16 cellular contexts compared by ENCODE assay signal in the genomic region with DNA sequence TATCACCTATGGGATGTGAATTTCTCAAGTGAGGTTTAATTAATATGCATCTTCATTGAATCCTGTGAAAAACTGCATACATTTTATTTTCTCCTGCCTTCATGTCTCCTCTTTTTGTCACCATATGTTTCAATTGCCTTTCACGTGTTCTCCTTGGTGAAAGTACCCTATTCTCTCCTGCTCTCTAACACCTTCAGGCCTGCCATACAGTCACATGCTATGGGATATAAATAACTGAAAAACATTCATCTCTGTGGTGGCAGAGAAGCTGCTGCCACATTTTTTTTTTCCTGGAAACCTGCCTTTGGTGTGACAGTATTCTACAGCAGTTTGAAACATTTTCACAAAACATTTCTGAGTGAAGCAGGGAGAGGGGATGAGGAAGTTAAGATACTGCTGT. TPM values are rescaled to one million over a fixed set of nuclear protein-coding genes. Genes with fewer than 3 reads are reported as not detected.
DNase-seq lines count a peak whose midpoint lies in the region; ATAC-seq and TF ChIP-seq lines count a peak whose summit lies in the region.
"Had no signal": no experiment of that assay in that cellular context is flagged by ENCODE, and none has a peak within 500 bp of the region (broad histone marks: within the 10 kb centered on the region; RNA-seq: fewer than 3 reads in every experiment).

No MANE protein-coding gene starts in this region.

- no peaks in the 10 kb centered on the region for H3K9me3 Mint-ChIP-seq in effector memory CD8-positive, alpha-beta T cell
- H3K9me3 Mint-ChIP-seq in activated CD8-positive, alpha-beta T cell treated with anti-CD3 and anti-CD28 coated beads, Interleukin-2, amount 10 ng/mL, durations not matched to agents 7 days and 5 days (ENCODE audit: insufficient read depth) = no peaks in the 10 kb centered on the region
- H3K9me3 Mint-ChIP-seq: CD8-positive, alpha-beta T cell had no signal

- peaks cover 0 to 12% (median 0%) of the 10 kb centered on the region in 12 donors for H3K4me1 ChIP-seq in heart left ventricle
- H3K4me1 ChIP-seq in gastrocnemius medialis = peaks cover 10% of the 10 kb centered on the region in 2 donors
- no peaks in the 10 kb centered on the region for H3K4me1 ChIP-seq in right lobe of liver

- H3K4me3 Mint-ChIP-seq in effector memory CD8-positive, alpha-beta T cell = no peak overlapping the region
- no peak overlapping the region for H3K4me3 Mint-ChIP-seq in activated CD8-positive, alpha-beta T cell treated with anti-CD3 and anti-CD28 coated beads, Interleukin-2, amount 10 ng/mL, durations not matched to agents 7 days and 5 days
- H3K4me3 Mint-ChIP-seq: B cell; CD8-positive, alpha-beta T cell had no signal

- H3K4me1 Mint-ChIP-seq in effector memory CD8-positive, alpha-beta T cell (ENCODE audit: low read depth in 2 of 2) = no peaks in the 10 kb centered on the region
- H3K4me1 Mint-ChIP-seq in activated CD8-positive, alpha-beta T cell treated with anti-CD3 and anti-CD28 coated beads, Interleukin-2, amount 10 ng/mL, durations not matched to agents 7 days and 5 days (ENCODE audit: low read depth) = no peaks in the 10 kb centered on the region
- H3K4me1 Mint-ChIP-seq: B cell had no signal

- TF ChIP-seq POLR2A in heart left ventricle (IDR thresholded peaks at IDR 0.05) = no peak
- TF ChIP-seq POLR2A in gastrocnemius medialis (IDR thresholded peaks at IDR 0.05) = no peak
- no peak for TF ChIP-seq POLR2A in right lobe of liver (IDR thresholded peaks at IDR 0.05)

- TF ChIP-seq CTCF in heart left ventricle (IDR thresholded peaks at IDR 0.05) = no peak
- no peak for TF ChIP-seq CTCF in gastrocnemius medialis (IDR thresholded peaks at IDR 0.05 in 4 of 5, conservative IDR thresholded peaks at IDR 0.05 in 1 of 5)
- TF ChIP-seq CTCF in right lobe of liver (IDR thresholded peaks at IDR 0.05) = no peak

- CTCF ChIA-PET in activated CD8-positive, alpha-beta T cell treated with anti-CD3 and anti-CD28 coated beads, Interleukin-2, amount 10 ng/mL, durations not matched to agents 7 days and 5 days (lab: Charles Lee) = no interaction called here

- H3K36me3 ChIP-seq in heart left ventricle (no peaks in the 10 kb centered on the region), gastrocnemius medialis (no peaks in the 10 kb centered on the region), right lobe of liver (no peaks in the 10 kb centered on the region)
- H3K36me3 ChIP-seq: BLaER1 treated with 17β-estradiol and CSF1 and Interleukin-3, amounts not matched to agents 10 nM and 100 nM; HAP-1 had no signal

- H3K27ac ChIP-seq in heart left ventricle = peak overlapping the region in 4 of 12 donors; percentile 16 to 74 (median 42)
- H3K27ac ChIP-seq in gastrocnemius medialis = no peak overlapping the region
- H3K27ac ChIP-seq in right lobe of liver = no peak overlapping the region
- H3K27ac ChIP-seq: BLaER1 treated with 17β-estradiol and CSF1 and Interleukin-3, amounts not matched to agents 10 nM and 100 nM had no signal

- no peak overlapping the region for H3K27ac Mint-ChIP-seq in effector memory CD8-positive, alpha-beta T cell
- H3K27ac Mint-ChIP-seq in activated CD8-positive, alpha-beta T cell treated with anti-CD3 and anti-CD28 coated beads, Interleukin-2, amount 10 ng/mL, durations not matched to agents 7 days and 5 days = no peak overlapping the region
- H3K27ac Mint-ChIP-seq: B cell; CD8-positive, alpha-beta T cell had no signal

- DNase-seq in OCI-M1 (lab: John Stamatoyannopoulos, UW) (peak; percentile 21), heart left ventricle (no peak), left ventricle myocardium superior (no peak), gastrocnemius medialis (no peak), right lobe of liver (no peak)
- DNase-seq in effector memory CD8-positive, alpha-beta T cell = no peak
- DNase-seq in activated CD8-positive, alpha-beta T cell treated with anti-CD3 and anti-CD28 coated beads, Interleukin-2, amount 10 ng/mL, durations not matched to agents 7 days and 5 days = no peak
- DNase-seq: Calu3; CD8-positive, alpha-beta T cell; DMS53; DND-41; EL had no signal

- intact Hi-C loops in heart left ventricle (cut with DNase I) = no loop called here
- intact Hi-C loops in left ventricle myocardium superior (cut with micrococcal nuclease) = no loop called here
- intact Hi-C loops in gastrocnemius medialis (cut with DNase I; ENCODE audit: low total_unique reads) = no loop called here
- intact Hi-C loops in right lobe of liver (cut with DNase I) = no loop called here

- no peaks in the 10 kb centered on the region for H3K27me3 ChIP-seq in heart left ventricle
- H3K27me3 ChIP-seq in gastrocnemius medialis = no peaks in the 10 kb centered on the region
- no peaks in the 10 kb centered on the region for H3K27me3 ChIP-seq in right lobe of liver
- H3K27me3 ChIP-seq: BLaER1 treated with 17β-estradiol and CSF1 and Interleukin-3, amounts not matched to agents 10 nM and 100 nM had no signal

- no peaks in the 10 kb centered on the region for H3K36me3 Mint-ChIP-seq in effector memory CD8-positive, alpha-beta T cell (ENCODE audit: insufficient read depth)
- no peaks in the 10 kb centered on the region for H3K36me3 Mint-ChIP-seq in activated CD8-positive, alpha-beta T cell treated with anti-CD3 and anti-CD28 coated beads, Interleukin-2, amount 10 ng/mL, durations not matched to agents 7 days and 5 days (ENCODE audit: low read depth)
- H3K36me3 Mint-ChIP-seq: CD8-positive, alpha-beta T cell had no signal

- H3K9me3 ChIP-seq in heart left ventricle (no peaks in the 10 kb centered on the region), gastrocnemius medialis (no peaks in the 10 kb centered on the region), right lobe of liver (no peaks in the 10 kb centered on the region)
- H3K9me3 ChIP-seq: BLaER1 treated with 17β-estradiol and CSF1 and Interleukin-3, amounts not matched to agents 10 nM and 100 nM; HAP-1 had no signal

- 35 to 52% (median 43%) methylated on average over 1 of the region's 1 CpG for WGBS in heart left ventricle, 4 donors
- WGBS in right lobe of liver (ENCODE audit: insufficient coverage, low coverage, low lambda C conversion rate, missing lambda C conversion rate) = 70% methylated on average over 1 of the region's 1 CpG

- in situ Hi-C loops in gastrocnemius medialis (cut with MboI; ENCODE audit: low sequenced_read_pairs in 4 of 4) = no loop called here

- ATAC-seq in heart left ventricle (peak; percentile 71 to 86 (median 84)), left ventricle myocardium superior (peak; percentile 95), gastrocnemius medialis (peak; percentile 41 to 86), right lobe of liver (no peak)
- ATAC-seq in effector memory CD8-positive, alpha-beta T cell (replicated peaks) = no peak
- ATAC-seq in activated CD8-positive, alpha-beta T cell treated with anti-CD3 and anti-CD28 coated beads, Interleukin-2, amount 10 ng/mL, durations not matched to agents 7 days and 5 days = no peak
- ATAC-seq: CD8-positive, alpha-beta T cell; GM12878 had no signal

- POLR2A ChIA-PET in activated CD8-positive, alpha-beta T cell treated with anti-CD3 and anti-CD28 coated beads, Interleukin-2, amount 10 ng/mL, durations not matched to agents 7 days and 5 days (lab: Charles Lee) = no interaction called here

- H3K4me3 ChIP-seq in heart left ventricle = no peak overlapping the region
- H3K4me3 ChIP-seq in gastrocnemius medialis = no peak overlapping the region
- H3K4me3 ChIP-seq in right lobe of liver = no peak overlapping the region
- H3K4me3 ChIP-seq: BLaER1 treated with 17β-estradiol and CSF1 and Interleukin-3, amounts not matched to agents 10 nM and 100 nM; GM12878; HAP-1 had no signal

- peaks cover 28 to 50% of the 10 kb centered on the region in 2 donors for H3K27me3 Mint-ChIP-seq in effector memory CD8-positive, alpha-beta T cell
- H3K27me3 Mint-ChIP-seq in activated CD8-positive, alpha-beta T cell treated with anti-CD3 and anti-CD28 coated beads, Interleukin-2, amount 10 ng/mL, durations not matched to agents 7 days and 5 days (ENCODE audit: low read depth) = peaks cover 13% of the 10 kb centered on the region

RNA-seq across cellular contexts. Expression of gene FBXL4, which starts 44.7 kb away (rescaled TPM):
- 10 to 100 TPM; 14.5 to 22.0 (median 17.2) TPM for total RNA-seq in heart left ventricle
- polyA plus RNA-seq in heart left ventricle = 1 to 10 TPM; 2.9 to 6.6 TPM
- total RNA-seq in left ventricle myocardium superior = 20.6 TPM
- total RNA-seq in gastrocnemius medialis = 10 to 100 TPM; 16.4 to 35.0 (median 22.4) TPM
- 10 to 100 TPM in 4 of 6 experiments, 1 to 10 TPM in 2; 7.2 to 13.2 (median 11.3) TPM for total RNA-seq in right lobe of liver
- 1 to 10 TPM; 9.0 to 9.5 TPM for total RNA-seq in activated CD8-positive, alpha-beta T cell treated with anti-CD3 and anti-CD28 coated beads, Interleukin-2, amount 10 ng/mL, durations not matched to agents 7 days and 5 days

Comparison
In these comparisons a context has a peak if more than half of its experiments do, and no peak if none do; other contexts are left out.
1. ATAC-seq: peak in heart left ventricle (4 of 4), left ventricle myocardium superior (single experiment) and gastrocnemius medialis (2 of 2); none in right lobe of liver (0 of 4), effector memory CD8-positive, alpha-beta T cell (single experiment) and activated CD8-positive, alpha-beta T cell treated with anti-CD3 and anti-CD28 coated beads, Interleukin-2, amount 10 ng/mL, durations not matched to agents 7 days and 5 days (single experiment).